Comparison of ENCODE assay signal across 20 cellular contexts in genomic region chr1:203590559-203590958, GRCh38. TPM values are rescaled to one million over a fixed set of nuclear protein-coding genes. Genes with fewer than 3 reads are reported as not detected.
DNase-seq lines count a peak whose midpoint lies in the region; ATAC-seq and TF ChIP-seq lines count a peak whose summit lies in the region.
"Had no signal": no experiment of that assay in that cellular context is flagged by ENCODE, and none has a peak within 500 bp of the region (broad histone marks: within the 10 kb centered on the region; RNA-seq: fewer than 3 reads in every experiment).

No MANE protein-coding gene starts in this region.

- peaks cover 4% of the 10 kb centered on the region for H3K27me3 Mint-ChIP-seq in HFFc6 (ENCODE audit: insufficient read depth)
- H3K27me3 Mint-ChIP-seq: activated naive CD8-positive, alpha-beta T cell treated with anti-CD3 and anti-CD28 coated beads, Interleukin-2, amount 50 U/mL, for 24 hours; activated T-cell treated with anti-CD3 and anti-CD28 coated beads, Interleukin-2, amount 50 U/mL, for 24 hours had no signal

- H3K14ac ChIP-seq in mesenchymal stem cell (ENCODE audit: low read length in 2 of 2), result no peak overlapping the region

- H3K4me1 ChIP-seq in mesenchymal stem cell (ENCODE audit: control insufficient read depth, insufficient read depth, low read depth, low read length), result peaks cover 11% of the 10 kb centered on the region
- H3K4me1 ChIP-seq: Peyer's patch had no signal

- no peak overlapping the region for H4K8ac ChIP-seq in mesenchymal stem cell (ENCODE audit: low read length)

- no peak overlapping the region for H3K4me2 ChIP-seq in mesenchymal stem cell (ENCODE audit: low read length, poor library complexity, severe bottlenecking)

- no peak overlapping the region for H3K18ac ChIP-seq in mesenchymal stem cell (ENCODE audit: low read depth in 1 of 2, low read length in 2 of 2)

- no peaks in the 10 kb centered on the region for H3K9me3 Mint-ChIP-seq in HFFc6
- H3K9me3 Mint-ChIP-seq: activated CD4-positive, alpha-beta T cell treated with anti-CD3 and anti-CD28 coated beads, Interleukin-2, amount 10 ng/mL, durations not matched to agents 24 days and 14 days; activated naive CD8-positive, alpha-beta T cell treated with anti-CD3 and anti-CD28 coated beads, Interleukin-2, amount 50 U/mL, for 24 hours; activated T-cell treated with anti-CD3 and anti-CD28 coated beads, Interleukin-2, amount 50 U/mL, for 24 hours; IgD-negative memory B cell; natural killer cell treated with Interleukin-12 subunit alpha and Interleukin-12 subunit beta and Interleukin-15 and Interleukin-18, amount 100 ng/mL, for 72 hours; stimulated activated naive B cell treated with anti-CD40 and anti-IgM and Interleukin-4, amounts not matched to agents 10 μg/mL and 1 μg/mL and 100 μg/mL, for 72 hours had no signal

- no peaks in the 10 kb centered on the region for H3K9me3 ChIP-seq in mesenchymal stem cell (ENCODE audit: control insufficient read depth, low read length)
- H3K9me3 ChIP-seq: left lung, Peyer's patch, sigmoid colon had no signal

- H2BK12ac ChIP-seq in mesenchymal stem cell (ENCODE audit: low read length in 2 of 2), result no peak overlapping the region

- no peak overlapping the region for H2AFZ ChIP-seq in mesenchymal stem cell (ENCODE audit: low read depth, low read length)

- no peak for TF ChIP-seq CTCF in HFFc6 (IDR thresholded peaks at IDR 0.05)

- in situ Hi-C loops in KBM-7 (cut with MboI; ENCODE audit: low pct_unique_long_range_greater_than_20kb, low sequenced_read_pairs), result no loop called here

- peak overlapping the region; percentile 71 for H3K27ac Mint-ChIP-seq in HFFc6
- H3K27ac Mint-ChIP-seq: activated CD4-positive, alpha-beta T cell treated with anti-CD3 and anti-CD28 coated beads, Interleukin-2, amount 10 ng/mL, durations not matched to agents 24 days and 14 days; activated naive CD8-positive, alpha-beta T cell treated with anti-CD3 and anti-CD28 coated beads, Interleukin-2, amount 50 U/mL, for 24 hours; activated T-cell treated with anti-CD3 and anti-CD28 coated beads, Interleukin-2, amount 50 U/mL, for 24 hours; IgD-negative memory B cell; stimulated activated naive B cell treated with anti-CD40 and anti-IgM and Interleukin-4, amounts not matched to agents 10 μg/mL and 1 μg/mL and 100 μg/mL, for 72 hours had no signal

- H3K4me3 ChIP-seq in mesenchymal stem cell (ENCODE audit: insufficient read depth in 1 of 2, low read depth in 1 of 2, low read length in 2 of 2), result no peak overlapping the region
- H3K4me3 ChIP-seq: left lung, Peyer's patch, sigmoid colon had no signal

- H3K27me3 ChIP-seq in mesenchymal stem cell (ENCODE audit: control insufficient read depth in 1 of 2, insufficient read depth in 1 of 2, low read length in 2 of 2), result peaks cover 0 to 4% of the 10 kb centered on the region in 2 experiments
- H3K27me3 ChIP-seq: left lung, Peyer's patch, sigmoid colon had no signal

- peak overlapping the region; percentile 6 for H2BK120ac ChIP-seq in mesenchymal stem cell (ENCODE audit: low read depth, low read length)

- no peak for ATAC-seq in HG03039 (IDR thresholded peaks at IDR 0.05; ENCODE audit: unreplicated experiment)
- ATAC-seq: activated naive CD8-positive, alpha-beta T cell treated with anti-CD3 and anti-CD28 coated beads, Interleukin-2, amount 50 U/mL, for 24 hours; left lung; natural killer cell treated with Interleukin-12 subunit alpha and Interleukin-12 subunit beta and Interleukin-15 and Interleukin-18, amount 100 ng/mL, for 72 hours; stimulated activated naive B cell treated with anti-CD40 and anti-IgM and Interleukin-4, amounts not matched to agents 10 μg/mL and 1 μg/mL and 100 μg/mL, for 72 hours had no signal

- no peak overlapping the region for H3K4ac ChIP-seq in mesenchymal stem cell (ENCODE audit: low read depth in 1 of 2, low read length in 2 of 2)

- no peaks in the 10 kb centered on the region for H3K79me1 ChIP-seq in mesenchymal stem cell (replicated peaks; ENCODE audit: low read length, poor library complexity, severe bottlenecking)

- H3K27ac ChIP-seq in mesenchymal stem cell (ENCODE audit: low read length, poor library complexity, severe bottlenecking), result no peak overlapping the region
- H3K27ac ChIP-seq: left lung, Peyer's patch had no signal

- H2BK5ac ChIP-seq in mesenchymal stem cell (ENCODE audit: low read depth, low read length, poor library complexity, severe bottlenecking), result no peak overlapping the region

- WGBS in mesenchymal stem cell, result 6% methylated on average over 2 of the region's 2 CpGs

- no peak overlapping the region for H3K23ac ChIP-seq in mesenchymal stem cell (ENCODE audit: low read length in 2 of 2)

- no peak overlapping the region for H2BK15ac ChIP-seq in mesenchymal stem cell (ENCODE audit: low read depth, poor library complexity, severe bottlenecking)

- H3K4me1 Mint-ChIP-seq in HFFc6 (ENCODE audit: low read depth), result peaks cover 52% of the 10 kb centered on the region
- H3K4me1 Mint-ChIP-seq: IgD-negative memory B cell had no signal

- no peaks in the 10 kb centered on the region for H3K36me3 Mint-ChIP-seq in HFFc6 (ENCODE audit: low read depth)
- H3K36me3 Mint-ChIP-seq: natural killer cell treated with Interleukin-12 subunit alpha and Interleukin-12 subunit beta and Interleukin-15 and Interleukin-18, amount 100 ng/mL, for 72 hours; stimulated activated naive B cell treated with anti-CD40 and anti-IgM and Interleukin-4, amounts not matched to agents 10 μg/mL and 1 μg/mL and 100 μg/mL, for 72 hours had no signal

- H2AK5ac ChIP-seq in mesenchymal stem cell (ENCODE audit: low read length, severe bottlenecking), result no peak overlapping the region

- H3K36me3 ChIP-seq in mesenchymal stem cell (ENCODE audit: control insufficient read depth in 1 of 2, insufficient read depth in 2 of 2, low read depth in 1 of 2, low read length in 2 of 2), result no peaks in the 10 kb centered on the region
- H3K36me3 ChIP-seq: left lung, Peyer's patch, sigmoid colon had no signal

- H3K4me3 Mint-ChIP-seq in HFFc6, result peak overlapping the region; percentile 34
- H3K4me3 Mint-ChIP-seq: activated CD4-positive, alpha-beta T cell treated with anti-CD3 and anti-CD28 coated beads, Interleukin-2, amount 10 ng/mL, durations not matched to agents 24 days and 14 days; activated naive CD8-positive, alpha-beta T cell treated with anti-CD3 and anti-CD28 coated beads, Interleukin-2, amount 50 U/mL, for 24 hours; activated T-cell treated with anti-CD3 and anti-CD28 coated beads, Interleukin-2, amount 50 U/mL, for 24 hours; IgD-negative memory B cell; natural killer cell treated with Interleukin-12 subunit alpha and Interleukin-12 subunit beta and Interleukin-15 and Interleukin-18, amount 100 ng/mL, for 72 hours; stimulated activated naive B cell treated with anti-CD40 and anti-IgM and Interleukin-4, amounts not matched to agents 10 μg/mL and 1 μg/mL and 100 μg/mL, for 72 hours had no signal

- DNase-seq in AG08395 (ENCODE audit: low spot score) (peak; percentile 62), HFFc6 (peak; percentile 83), T1000 (lab: John Stamatoyannopoulos, UW) (peak; percentile 73), mesenchymal stem cell (peak; percentile 91), KBM-7 (no peak), SK-N-DZ (ENCODE audit: low spot score) (no peak)
- DNase-seq in central memory CD4-positive, alpha-beta T cell, result no peak
- DNase-seq: activated CD4-positive, alpha-beta T cell treated with anti-CD3 and anti-CD28 coated beads, Interleukin-2, amount 10 ng/mL, durations not matched to agents 24 days and 14 days; activated naive CD8-positive, alpha-beta T cell treated with anti-CD3 and anti-CD28 coated beads, Interleukin-2, amount 50 U/mL, for 24 hours; activated T-cell treated with anti-CD3 and anti-CD28 coated beads, Interleukin-2, amount 50 U/mL, for 24 hours; Calu3; left lung; NCI-H1105 treated with DMSO at 0.1 percent for 48 hours; NCI-H446 treated with DMSO at 0.1 percent for 48 hours; Peyer's patch; sigmoid colon; stimulated activated naive B cell treated with anti-CD40 and anti-IgM and Interleukin-4, amounts not matched to agents 10 μg/mL and 1 μg/mL and 100 μg/mL, for 72 hours had no signal

- no peak overlapping the region for H3K9ac ChIP-seq in mesenchymal stem cell (ENCODE audit: low read length)

- no peak overlapping the region for H4K91ac ChIP-seq in mesenchymal stem cell (ENCODE audit: low read length)

RNA-seq across cellular contexts. Expression of gene ATP2B4, which starts 36.1 kb away (rescaled TPM):
- total RNA-seq in HFFc6 (2021; fragmentation: NEBNext Ultra II Directional; extraction: Animal tissue kit (Norgen Biotek cat#: 25700)), result 100 to 1,000 TPM; 199 to 243 (median 221) TPM
- 58.0 TPM for polyA plus RNA-seq in mesenchymal stem cell (2013, experiment 1 of 2)
- polyA plus RNA-seq in mesenchymal stem cell (2013, experiment 2 of 2), result 58.7 TPM
- 0.83 and 0.96 TPM in 2 replicates for polyA plus RNA-seq in SK-N-DZ (2014; cell fraction: cytosol; rRNA removed)
- 0.80 and 0.92 TPM in 2 replicates for polyA plus RNA-seq in SK-N-DZ (2014; cell fraction: nucleus; rRNA removed)

Comparison
In these comparisons a context has a peak if more than half of its experiments do, and no peak if none do; other contexts are left out.
1. DNase-seq: peak in AG08395 (single experiment), HFFc6 (single experiment), T1000 (single experiment) and mesenchymal stem cell (single experiment); none in central memory CD4-positive, alpha-beta T cell (single experiment), KBM-7 (single experiment) and SK-N-DZ (single experiment).